In the genomic region with DNA sequence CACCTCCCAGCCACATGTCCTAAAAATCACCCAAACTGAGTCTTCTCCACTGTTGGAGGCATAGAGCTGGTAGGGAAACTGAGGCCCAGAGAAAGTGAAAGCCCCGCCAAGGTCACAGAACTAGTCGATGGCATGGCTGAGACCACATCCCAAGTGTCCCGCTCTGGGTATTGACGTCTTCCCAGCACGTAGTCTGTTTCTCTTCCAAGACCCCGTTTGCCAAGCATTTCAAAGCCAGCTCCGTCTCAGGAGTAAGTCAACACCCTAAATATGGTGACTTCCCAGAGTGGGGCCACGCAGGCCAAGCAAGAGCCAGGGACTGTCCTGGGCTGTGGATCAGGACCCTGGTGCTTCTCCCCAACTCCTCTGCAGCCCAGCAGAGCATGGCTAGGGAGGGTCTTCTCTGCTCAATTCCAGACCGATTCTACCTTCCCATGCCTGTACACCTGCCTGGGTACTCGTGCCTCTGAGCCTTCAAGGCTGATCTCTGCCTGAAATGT, we compare ENCODE assay signal across 17 cellular contexts. TPM values are rescaled to one million over a fixed set of nuclear protein-coding genes. Genes with fewer than 3 reads are reported as not detected.
DNase-seq lines count a peak whose midpoint lies in the region; ATAC-seq, FAIRE-seq and TF ChIP-seq lines count a peak whose summit lies in the region.
"Had no signal": no experiment of that assay in that cellular context is flagged by ENCODE, and none has a peak within 500 bp of the region (broad histone marks: within the 10 kb centered on the region; RNA-seq: fewer than 3 reads in every experiment).

No MANE protein-coding gene starts in this region.

- in situ Hi-C loops in IMR-90 (cut with MboI; ENCODE audit: low sequenced_read_pairs) (no loop called here), HepG2 (cut with HindIII; ENCODE audit: extremely low pct_ligation_motif_present, low pct_unique_long_range_greater_than_20kb) (no loop called here)

- POLR2A ChIA-PET in IMR-90 (lab: Charles Lee; ENCODE audit: unreplicated experiment) (no interaction called here), HepG2 (lab: Yijun Ruan, JAX) (no interaction called here)

- TF ChIP-seq EP300 in HepG2 (IDR thresholded peaks at IDR 0.05; ENCODE audit: low read depth in 2 of 2, low read length in 2 of 2) (no peak), HepG2 (CRISPR knock-in tag; IDR thresholded peaks at IDR 0.05; ENCODE audit: borderline replicate concordance) (no peak)

- no peak overlapping the region for H2BK120ac ChIP-seq in IMR-90 (ENCODE audit: low read depth, low read length)

- no peak overlapping the region for H4K91ac ChIP-seq in IMR-90 (ENCODE audit: insufficient read depth, low read depth, low read length)

- 84% methylated on average over 5 of the region's 10 CpGs; no CpG with 5 or more reads in 1 of the 2 experiments for WGBS in IMR-90 (ENCODE audit: extremely low coverage in 2 of 2, insufficient read length in 1 of 2), 2 experiments
- WGBS in HepG2 (ENCODE audit: low lambda C conversion rate) = 58% methylated on average over 7 of the region's 10 CpGs

- dilution Hi-C loops in IMR-90 (cut with HindIII; ENCODE audit: low sequenced_read_pairs, unreplicated experiment) = no loop called here

- no peak overlapping the region for H4K5ac ChIP-seq in IMR-90 (ENCODE audit: low read depth, low read length)

- no peak for TF ChIP-seq POLR2A in IMR-90 (IDR thresholded peaks at IDR 0.05; ENCODE audit: low read depth, low read length)
- TF ChIP-seq POLR2A in HepG2 (IDR thresholded peaks at IDR 0.05; ENCODE audit: insufficient read depth in 1 of 2, low read depth in 2 of 2, low read length in 2 of 2) = no peak

- ATAC-seq in IMR-90 (ENCODE audit: low read depth) (no peak), HepG2 (no peak), HG03378 (IDR thresholded peaks at IDR 0.05; ENCODE audit: unreplicated experiment) (no peak)
- peak; percentile 13 for ATAC-seq in stimulated activated effector memory CD8-positive, alpha-beta T cell treated with anti-CD3 and anti-CD28 coated beads, Interleukin-12 subunit alpha, Interleukin-12 subunit beta, amount 100 ng/mL, for 72 hours

- no peaks in the 10 kb centered on the region for H3K9me3 Mint-ChIP-seq in stimulated activated effector memory CD8-positive, alpha-beta T cell treated with anti-CD3 and anti-CD28 coated beads, Interleukin-12 subunit alpha, Interleukin-12 subunit beta, amount 100 ng/mL, for 72 hours
- H3K9me3 Mint-ChIP-seq: CD4-positive, alpha-beta T cell had no signal

- no peak overlapping the region for H2AK5ac ChIP-seq in IMR-90 (ENCODE audit: low read depth, low read length)

- TF ChIP-seq RAD21 in IMR-90 (IDR thresholded peaks at IDR 0.05; ENCODE audit: low read length) = no peak
- no peak for TF ChIP-seq RAD21 in HepG2 (CRISPR knock-in tag; IDR thresholded peaks at IDR 0.05)

- H2AK9ac ChIP-seq in IMR-90 (replicated peaks; ENCODE audit: low read depth, low read length, poor library complexity) = peak overlapping the region; percentile 61

- no TSS peak for BruUV-seq in IMR-90 (replicated peaks; lab: Mats Ljungman, UMichigan)
- BruUV-seq in HepG2 (replicated peaks; lab: Mats Ljungman, UMichigan) = no TSS peak

- H3K79me1 ChIP-seq in IMR-90 (ENCODE audit: low read depth in 1 of 2, low read length in 2 of 2) = no peaks in the 10 kb centered on the region

- H3K4me2 ChIP-seq in IMR-90 (ENCODE audit: low read depth, low read length) (no peak overlapping the region), HepG2 (ENCODE audit: low read depth, low read length) (no peak overlapping the region)
- H3K4me2 ChIP-seq: KMS-11 had no signal

- no peak overlapping the region for H3K27ac Mint-ChIP-seq in stimulated activated effector memory CD8-positive, alpha-beta T cell treated with anti-CD3 and anti-CD28 coated beads, Interleukin-12 subunit alpha, Interleukin-12 subunit beta, amount 100 ng/mL, for 72 hours
- H3K27ac Mint-ChIP-seq: CD4-positive, alpha-beta T cell had no signal

- no peak overlapping the region for H2BK20ac ChIP-seq in IMR-90 (ENCODE audit: low read depth, low read length)

- H3K4me1 ChIP-seq in IMR-90 (ENCODE audit: control insufficient read depth, insufficient read depth, low read length) (no peaks in the 10 kb centered on the region), HepG2 (ENCODE audit: insufficient read depth, low read length) (no peaks in the 10 kb centered on the region)

- peaks cover 3% of the 10 kb centered on the region for H3K9me3 ChIP-seq in IMR-90 (ENCODE audit: control insufficient read depth, insufficient read depth, low read length)
- peaks cover 7% of the 10 kb centered on the region; the same call in 1 of the 2 replicates for H3K9me3 ChIP-seq in HepG2 (ENCODE audit: low read length)

- intact Hi-C loops in IMR-90 (cut with micrococcal nuclease) (no loop called here), HepG2 (cut with micrococcal nuclease; ENCODE audit: unreplicated experiment) (no loop called here)

- 0 out of 2 replicates have a peak, but pooled peaks cover 3% of the 10 kb centered on the region for H3K9me1 ChIP-seq in IMR-90 (ENCODE audit: insufficient read depth, low read length)

- CTCF ChIA-PET in IMR-90 (lab: Yijun Ruan, JAX) (no interaction called here), HepG2 (lab: Yijun Ruan, JAX; ENCODE audit: low intra/inter-chr PET ratio, low total read pairs) (no interaction called here)

- peaks cover 9% of the 10 kb centered on the region; the same call in 1 of the 2 replicates for H3K27me3 ChIP-seq in IMR-90 (ENCODE audit: control insufficient read depth, insufficient read depth, low read length)
- no peaks in the 10 kb centered on the region for H3K27me3 ChIP-seq in HepG2 (ENCODE audit: control insufficient read depth in 1 of 2, insufficient read depth in 2 of 2, low read length in 2 of 2)

- H3K36me3 ChIP-seq in IMR-90 (ENCODE audit: control insufficient read depth, insufficient read depth, low read length) = no peaks in the 10 kb centered on the region
- H3K36me3 ChIP-seq in HepG2 (replicated peaks in 1 of 2; ENCODE audit: control insufficient read depth in 1 of 2, insufficient read depth in 2 of 2, low read length in 2 of 2) = no peaks in the 10 kb centered on the region

- no peaks in the 10 kb centered on the region for H3K79me2 ChIP-seq in HepG2 (ENCODE audit: insufficient read depth, low read length)

- H2AFZ ChIP-seq in IMR-90 (replicated peaks; ENCODE audit: low read length, poor library complexity) = no peak overlapping the region
- H2AFZ ChIP-seq in HepG2 (ENCODE audit: low read length) = no peak overlapping the region

- H4K8ac ChIP-seq in IMR-90 (ENCODE audit: low read depth in 2 of 2, low read length in 2 of 2) = no peak overlapping the region

- no peak overlapping the region for H2BK15ac ChIP-seq in IMR-90 (ENCODE audit: low read depth, low read length)

- H3K18ac ChIP-seq in IMR-90 (ENCODE audit: low read depth, low read length) = no peak overlapping the region

- DNase-seq in IMR-90 (no peak), coronary artery (ENCODE audit: low spot score) (peak; percentile 41), mesenteric fat pad (ENCODE audit: low spot score) (peak; percentile 62), OCI-M2 (lab: John Stamatoyannopoulos, UW; ENCODE audit: unreplicated experiment) (no peak), HepG2 (ENCODE audit: low spot score) (no peak)
- no peak for DNase-seq in stimulated activated effector memory CD8-positive, alpha-beta T cell treated with anti-CD3 and anti-CD28 coated beads, Interleukin-12 subunit alpha, Interleukin-12 subunit beta, amount 100 ng/mL, for 72 hours (ENCODE audit: low spot score in 2 of 2)
- DNase-seq: COR-L47, DMS79, NCI-H1105, NCI-H2029 treated with DMSO at 0.1 percent for 48 hours, NCI-H226, NCI-H510A treated with DMSO at 0.1 percent for 48 hours, NCI-H748 treated with DMSO at 0.1 percent for 48 hours, SIG-M5 had no signal

- H3K4me3 Mint-ChIP-seq in stimulated activated effector memory CD8-positive, alpha-beta T cell treated with anti-CD3 and anti-CD28 coated beads, Interleukin-12 subunit alpha, Interleukin-12 subunit beta, amount 100 ng/mL, for 72 hours = no peak overlapping the region
- H3K4me3 Mint-ChIP-seq: CD4-positive, alpha-beta T cell had no signal

- H3K9ac ChIP-seq in IMR-90 (ENCODE audit: low read depth, low read length) (no peak overlapping the region), HepG2 (ENCODE audit: insufficient read depth, low read depth, low read length) (no peak overlapping the region)
- H3K9ac ChIP-seq: KMS-11 had no signal

- H3K27ac ChIP-seq in IMR-90 (ENCODE audit: insufficient read depth, low read length) (no peak overlapping the region), coronary artery (no peak overlapping the region), HepG2 (ENCODE audit: extremely low read length, insufficient read depth, low read length) (no peak overlapping the region)
- H3K27ac ChIP-seq: KMS-11 had no signal

- no peak overlapping the region for H3K23ac ChIP-seq in IMR-90 (ENCODE audit: low read depth, low read length)

- H3K36me3 Mint-ChIP-seq in stimulated activated effector memory CD8-positive, alpha-beta T cell treated with anti-CD3 and anti-CD28 coated beads, Interleukin-12 subunit alpha, Interleukin-12 subunit beta, amount 100 ng/mL, for 72 hours = peaks cover 6% of the 10 kb centered on the region

- no peak overlapping the region for H3K56ac ChIP-seq in IMR-90 (ENCODE audit: extremely low read depth, insufficient read depth, low read length)

- FAIRE-seq in HepG2 (lab: Jason Lieb, UNC) = no peak

- H3K4me3 ChIP-seq in IMR-90 (ENCODE audit: insufficient read depth, low read depth, low read length) = no peak overlapping the region
- H3K4me3 ChIP-seq in coronary artery = no peak overlapping the region
- H3K4me3 ChIP-seq in HepG2 (replicated peaks in 1 of 3; ENCODE audit: insufficient read depth in 1 of 3, low read depth in 2 of 3, low read length in 3 of 3) = no peak overlapping the region

- peaks cover 6% of the 10 kb centered on the region for H3K4me1 Mint-ChIP-seq in stimulated activated effector memory CD8-positive, alpha-beta T cell treated with anti-CD3 and anti-CD28 coated beads, Interleukin-12 subunit alpha, Interleukin-12 subunit beta, amount 100 ng/mL, for 72 hours

- TF ChIP-seq CTCF in IMR-90 (conservative IDR thresholded peaks at IDR 0.05; ENCODE audit: low read depth, low read length) (no peak), coronary artery (IDR thresholded peaks at IDR 0.05) (no peak), HepG2 (CRISPR knock-in tag; IDR thresholded peaks at IDR 0.05) (no peak)

- H4K20me1 ChIP-seq in IMR-90 (ENCODE audit: insufficient read depth, low read length) (no peaks in the 10 kb centered on the region), HepG2 (ENCODE audit: insufficient read depth, low read length) (no peaks in the 10 kb centered on the region)

- no peak overlapping the region for H3K4ac ChIP-seq in IMR-90 (ENCODE audit: low read depth, low read length)

- no peak overlapping the region for H3K14ac ChIP-seq in IMR-90 (replicated peaks; ENCODE audit: low read depth, low read length)

- H2BK5ac ChIP-seq in IMR-90 (ENCODE audit: low read depth, low read length, poor library complexity, severe bottlenecking) = no peak overlapping the region

RNA-seq across cellular contexts. Expression of gene PITPNM3, which starts 19.7 kb away (rescaled TPM):
- total RNA-seq in IMR-90 (2012; rRNA removed) (0.54 and 0.56 TPM in 2 replicates), mesenteric fat pad (1.1 TPM), HepG2 (2016; rRNA removed; fragmentation: Illumina TruSeq; extraction: Trizol) (0.13 and 0.28 TPM in 2 replicates)
- polyA plus RNA-seq in IMR-90 (2012; rRNA removed) (1.7 and 2.0 TPM in 2 replicates), HepG2 (2011; rRNA removed) (0.29 and 0.33 TPM in 2 replicates)
- polyA plus RNA-seq in IMR-90 (2012; cell fraction: cytosol; rRNA removed) = 0.64 and 1.1 TPM in 2 replicates
- 2.9 and 5.2 TPM in 2 replicates for polyA plus RNA-seq in IMR-90 (2012; cell fraction: nucleus; rRNA removed; ENCODE audit: low replicate concordance)
- total RNA-seq in HepG2 (2016; cell fraction: cytosol; rRNA removed; fragmentation: Illumina TruSeq; extraction: Trizol; ENCODE audit: low read depth) = not detected in 2 replicates
- total RNA-seq in HepG2 (2016; cell fraction: insoluble cytoplasmic fraction; rRNA removed; fragmentation: Illumina TruSeq; extraction: Trizol) = 0.04 and 0.32 TPM in 2 replicates
- 0.03 and 0.06 TPM in 2 replicates for total RNA-seq in HepG2 (2016; cell fraction: membrane; rRNA removed; fragmentation: Illumina TruSeq; extraction: Trizol)
- total RNA-seq in HepG2 (2016; cell fraction: nucleus; rRNA removed; fragmentation: Illumina TruSeq; extraction: Trizol) = 0.16 and 0.68 TPM in 2 replicates
- polyA plus RNA-seq in HepG2 (2011; cell fraction: cytosol; rRNA removed) = 0.13 and 0.15 TPM in 2 replicates
- polyA plus RNA-seq in HepG2 (2011; cell fraction: nucleus; rRNA removed) = 1.6 and 1.9 TPM in 2 replicates
- polyA plus RNA-seq in HepG2 (2012) = 0.23 and 0.30 TPM in 2 replicates
- polyA plus RNA-seq in HepG2 (2016; cell fraction: cytosol; fragmentation: Illumina TruSeq; extraction: Trizol; ENCODE audit: low read depth) = not detected in 2 replicates
- 0.07 and 0.20 TPM in 2 replicates for polyA plus RNA-seq in HepG2 (2016; cell fraction: insoluble cytoplasmic fraction; fragmentation: Illumina TruSeq; extraction: Trizol; ENCODE audit: low read depth)
- 0.05 TPM in 1 of 2 replicates, not detected in the other for polyA plus RNA-seq in HepG2 (2016; cell fraction: membrane; fragmentation: Illumina TruSeq; extraction: Trizol; ENCODE audit: low read depth)
- polyA plus RNA-seq in HepG2 (2016; cell fraction: nucleus; fragmentation: Illumina TruSeq; extraction: Trizol; ENCODE audit: insufficient read depth, low read depth) = 1.0 and 1.3 TPM in 2 replicates
- polyA minus RNA-seq in HepG2 (2011; rRNA and poly(A)+ RNA removed; ENCODE audit: low replicate concordance) = 0.44 and 30.1 TPM in 2 replicates
- 0.30 and 0.44 TPM in 2 replicates for polyA minus RNA-seq in HepG2 (2011; cell fraction: cytosol; rRNA and poly(A)+ RNA removed)
- polyA minus RNA-seq in HepG2 (2011; cell fraction: nucleus; rRNA and poly(A)+ RNA removed) = 0.50 and 0.52 TPM in 2 replicates

Comparison
In these comparisons a context has a peak if more than half of its experiments do, and no peak if none do; other contexts are left out.
1. DNase-seq: peak in coronary artery (single experiment) and mesenteric fat pad (single experiment); none in IMR-90 (single experiment), stimulated activated effector memory CD8-positive, alpha-beta T cell treated with anti-CD3 and anti-CD28 coated beads, Interleukin-12 subunit alpha, Interleukin-12 subunit beta, amount 100 ng/mL, for 72 hours (0 of 2), OCI-M2 (single experiment) and HepG2 (single experiment).